Comparison of ENCODE assay signal across 8 cellular contexts in the genomic region with DNA sequence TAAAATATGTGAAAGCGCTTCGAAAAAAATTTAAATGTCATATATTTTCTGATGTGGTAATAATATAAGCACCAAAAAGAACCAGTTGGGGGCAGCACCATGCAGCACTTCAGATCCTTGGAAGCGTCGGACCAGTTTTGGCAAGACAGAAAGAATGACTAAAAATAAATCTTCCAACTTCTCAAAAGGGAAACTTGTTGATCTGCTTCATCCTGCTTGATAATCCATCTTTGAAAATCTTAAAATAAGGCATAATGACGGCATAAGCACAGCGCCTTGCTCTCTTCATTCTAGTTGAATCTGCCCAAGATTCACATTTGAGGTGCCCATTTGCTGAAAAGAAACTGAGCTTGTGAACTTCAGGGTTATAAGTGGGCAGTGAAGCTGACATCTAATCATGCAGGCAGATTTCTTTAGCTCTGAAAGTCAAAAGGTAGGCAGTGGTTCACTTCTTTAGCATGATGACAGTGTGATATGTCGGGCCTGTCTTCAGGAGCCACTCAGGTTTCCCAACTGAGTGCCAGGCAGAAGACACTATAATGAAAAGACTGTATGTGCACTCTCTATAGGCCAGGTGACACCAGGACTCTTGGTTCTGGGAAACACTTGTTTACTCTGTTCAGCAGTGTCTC. TPM values are rescaled to one million over a fixed set of nuclear protein-coding genes. Genes with fewer than 3 reads are reported as not detected.
A peak's percentile ranks its signal among the peaks of the same experiment; 100 is the strongest.
DNase-seq lines count a peak whose midpoint lies in the region; ATAC-seq, FAIRE-seq and TF ChIP-seq lines count a peak whose summit lies in the region.

No MANE protein-coding gene starts in this region.

- TF ChIP-seq CTCF in AG10803 (conservative IDR thresholded peaks at IDR 0.05; ENCODE audit: low read length) (peak; percentile 69), GM20000 (IDR thresholded peaks at IDR 0.05; ENCODE audit: extremely low read depth, missing control alignments) (peak; percentile 21)

- peaks cover 6% of the 10 kb centered on the region for H3K4me1 Mint-ChIP-seq in activated T-cell treated with anti-CD3 and anti-CD28 coated beads, Interleukin-2, amount 50 U/mL, for 72 hours (ENCODE audit: low read depth)

- peak overlapping the region; percentile 15 for H3K4me3 Mint-ChIP-seq in activated T-cell treated with anti-CD3 and anti-CD28 coated beads, Interleukin-2, amount 50 U/mL, for 72 hours

- FAIRE-seq in urothelium cell line (lab: Jason Lieb, UNC) = no peak

- no peak overlapping the region for H3K27ac Mint-ChIP-seq in activated T-cell treated with anti-CD3 and anti-CD28 coated beads, Interleukin-2, amount 50 U/mL, for 72 hours

- DNase-seq in AG10803 (ENCODE audit: low read depth) (peak; percentile 71), GM20000 (ENCODE audit: low spot score) (no peak), NCI-H748 (lab: John Stamatoyannopoulos, UW; ENCODE audit: unreplicated experiment) (peak; percentile 49), fibroblast of the conjunctiva (ENCODE audit: low read depth) (peak; percentile 69), nucleus accumbens (lab: John Stamatoyannopoulos, UW) (peak in 46 of 56 donors; percentile 3 to 84 (median 32)), urothelium cell line (ENCODE audit: low spot score) (peak; percentile 47)
- DNase-seq in activated T-cell treated with anti-CD3 and anti-CD28 coated beads, Interleukin-2, amount 50 U/mL, for 72 hours = peak; percentile 54 to 61

- no peaks in the 10 kb centered on the region for H3K9me3 Mint-ChIP-seq in activated T-cell treated with anti-CD3 and anti-CD28 coated beads, Interleukin-2, amount 50 U/mL, for 72 hours

- H3K36me3 Mint-ChIP-seq in activated T-cell treated with anti-CD3 and anti-CD28 coated beads, Interleukin-2, amount 50 U/mL, for 72 hours (ENCODE audit: insufficient read depth in 2 of 2) = no peaks in the 10 kb centered on the region

- peak; percentile 60 to 64 for ATAC-seq in activated T-cell treated with anti-CD3 and anti-CD28 coated beads, Interleukin-2, amount 50 U/mL, for 72 hours (replicated peaks in 1 of 2)
- no peak for ATAC-seq in GM18498 (IDR thresholded peaks at IDR 0.05; ENCODE audit: unreplicated experiment)

- H3K4me3 ChIP-seq in AG10803 (ENCODE audit: low read length) = no peak overlapping the region

- no peaks in the 10 kb centered on the region for H3K27me3 Mint-ChIP-seq in activated T-cell treated with anti-CD3 and anti-CD28 coated beads, Interleukin-2, amount 50 U/mL, for 72 hours (ENCODE audit: low read depth)

RNA-seq across cellular contexts. Expression of gene MUTYH, which starts 19.8 kb away (rescaled TPM):
- 10 to 100 TPM; 51.9 to 67.9 TPM for total RNA-seq in activated T-cell treated with anti-CD3 and anti-CD28 coated beads, Interleukin-2, amount 50 U/mL, for 72 hours

RNA-seq across cellular contexts. Expression of gene TOE1, which starts 20.0 kb away (rescaled TPM):
- 10 to 100 TPM; 23.9 to 34.4 TPM for total RNA-seq in activated T-cell treated with anti-CD3 and anti-CD28 coated beads, Interleukin-2, amount 50 U/mL, for 72 hours

RNA-seq across cellular contexts. Expression of gene HPDL, which starts 33.3 kb away (rescaled TPM):
- 1 to 10 TPM; 4.5 to 5.9 TPM for total RNA-seq in activated T-cell treated with anti-CD3 and anti-CD28 coated beads, Interleukin-2, amount 50 U/mL, for 72 hours
